22 cellular contexts compared by ENCODE assay signal in the genomic region with DNA sequence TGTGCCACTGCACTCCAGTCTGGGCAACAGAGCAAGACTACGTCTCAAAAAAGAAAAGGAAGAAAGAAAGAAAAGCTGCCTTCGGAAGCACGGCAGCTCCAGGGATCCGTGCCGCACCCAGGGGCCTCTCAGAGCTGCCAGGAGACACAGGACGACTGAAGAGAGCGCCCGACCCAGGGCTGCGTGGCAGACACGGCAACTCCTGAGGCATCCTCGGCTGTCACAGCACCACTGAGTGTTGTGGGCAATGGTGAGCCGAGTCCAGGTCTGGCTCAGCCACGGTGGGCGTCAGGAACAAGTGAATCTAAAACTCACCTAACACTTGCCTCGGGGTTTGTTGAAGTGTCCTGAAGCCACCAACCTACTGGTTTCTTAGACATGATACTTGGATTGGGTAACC. TPM values are rescaled to one million over a fixed set of nuclear protein-coding genes. Genes with fewer than 3 reads are reported as not detected.
"Had no signal": no experiment of that assay in that cellular context is flagged by ENCODE, and none has a peak within 500 bp of the region (broad histone marks: within the 10 kb centered on the region; RNA-seq: fewer than 3 reads in every experiment).

No MANE protein-coding gene starts in this region.

- ATAC-seq: HepG2 had no signal

- DNase-seq: IMR-90, Karpas-422, KG1, MG63, NCI-H1092, NCI-H1105 treated with DMSO at 0.1 percent for 48 hours, NCI-H1417 treated with DMSO at 0.1 percent for 48 hours, NCI-H146, NCI-H1694 treated with DMSO at 0.1 percent for 48 hours, NCI-H2029, NCI-H2081 treated with DMSO at 0.1 percent for 48 hours, NCI-H2171, NCI-H226, NCI-H446, NCI-H510A, NCI-H524 treated with DMSO at 0.1 percent for 48 hours, NCI-H69, NCI-H774, RPMI8226, SHP77, SK-N-SH had no signal

RNA-seq across cellular contexts. Expression of a gene that starts 28.8 kb away (rescaled TPM):
- total RNA-seq: IMR-90 had no signal

RNA-seq across cellular contexts. Expression of a gene that starts 36.0 kb away (rescaled TPM):
- total RNA-seq: HepG2 had no signal
